33 cellular contexts compared by ENCODE assay signal in the genomic region with DNA sequence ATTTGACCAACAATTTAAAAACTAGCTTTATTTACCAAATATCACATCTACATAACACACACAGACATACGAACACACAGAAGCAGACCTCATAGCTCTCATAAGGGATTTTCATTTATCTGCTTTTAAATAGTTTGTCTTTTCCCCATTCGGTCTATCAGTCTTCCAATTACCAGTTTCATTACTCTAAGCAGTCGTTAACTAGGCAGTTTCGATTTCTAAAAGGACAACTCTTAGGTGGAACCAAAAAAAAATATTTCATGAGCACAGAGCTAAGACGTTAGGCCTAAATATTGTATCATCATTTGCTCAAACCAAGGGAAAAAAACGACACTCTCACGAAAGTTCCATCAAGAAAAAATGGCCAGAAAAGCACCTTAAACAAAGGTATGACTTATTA.
"Had no signal": no experiment of that assay in that cellular context is flagged by ENCODE, and none has a peak within 500 bp of the region (broad histone marks: within the 10 kb centered on the region; RNA-seq: fewer than 3 reads in every experiment).

No MANE protein-coding gene starts in this region.

- H3K27me3 ChIP-seq: SJCRH30 had no signal

- DNase-seq: Karpas-422, NCI-H1048, NCI-H1092 treated with DMSO at 0.1 percent for 48 hours, NCI-H1105 treated with DMSO at 0.1 percent for 48 hours, NCI-H1417, NCI-H1436, NCI-H146, NCI-H1694, NCI-H187, NCI-H1930, NCI-H2029 treated with DMSO at 0.1 percent for 48 hours, NCI-H2081 treated with DMSO at 0.1 percent for 48 hours, NCI-H2107, NCI-H2171, NCI-H226, NCI-H446 treated with DMSO at 0.1 percent for 48 hours, NCI-H510A, NCI-H524, NCI-H526, NCI-H69, NCI-H748 treated with DMSO at 0.1 percent for 48 hours, NCI-H82, PC-9, SHP77, SIG-M5, SJCRH30, T-cell had no signal

- H3K27me3 Mint-ChIP-seq: T-cell had no signal

- H3K36me3 Mint-ChIP-seq: T-cell had no signal

- H3K4me2 ChIP-seq: PC-9 had no signal

- H3K27ac ChIP-seq: PC-9, RWPE1, SJCRH30, SK-N-MC had no signal

- H2AFZ ChIP-seq: PC-9 had no signal

- H3K9me3 ChIP-seq: SJCRH30 had no signal

- H3K4me1 Mint-ChIP-seq: T-cell had no signal

- H3K36me3 ChIP-seq: SJCRH30 had no signal

- H3K4me1 ChIP-seq: SJCRH30 had no signal

- H3K4me3 ChIP-seq: PC-9, SJCRH30, SK-N-MC had no signal

- ATAC-seq: Panc1, Right ventricle myocardium inferior, SK-N-SH treated with all-trans-retinoic acid at 6 μM for 48 hours, T-cell had no signal

- H3K4me3 Mint-ChIP-seq: T-cell had no signal

- FAIRE-seq: RCC 7860 had no signal

- H3K27ac Mint-ChIP-seq: T-cell had no signal
